Comparison of ENCODE assay signal across 8 cellular contexts in genomic region chr19:31340059-31341025, GRCh38. TPM values are rescaled to one million over a fixed set of nuclear protein-coding genes. Genes with fewer than 3 reads are reported as not detected.
DNase-seq lines count a peak whose midpoint lies in the region; ATAC-seq and TF ChIP-seq lines count a peak whose summit lies in the region.

No MANE protein-coding gene starts in this region.

- no peak for TF ChIP-seq CTCF in thyroid gland (IDR thresholded peaks at IDR 0.05)
- TF ChIP-seq CTCF in psoas muscle (IDR thresholded peaks at IDR 0.05), result no peak

- no peak for DNase-seq in activated naive CD4-positive, alpha-beta T cell treated with Interleukin-2 at 50 U/mL for 16 hours
- DNase-seq in T-cell (peak in 17 of 34 experiments; percentile 10 to 36 (median 25)), fibroblast of the conjunctiva (ENCODE audit: low read depth) (peak; percentile 54), thyroid gland (peak; percentile 76 to 86), posterior cingulate gyrus (no peak), psoas muscle (no peak), ureter (ENCODE audit: low spot score) (no peak)

- H3K9me3 ChIP-seq in thyroid gland (no peaks in the 10 kb centered on the region), psoas muscle (no peaks in the 10 kb centered on the region)

- ATAC-seq in T-cell (replicated peaks in 1 of 4), result peak; percentile 54 to 76 (median 65)
- ATAC-seq in psoas muscle, result no peak

- H3K27me3 ChIP-seq in thyroid gland (no peaks in the 10 kb centered on the region), psoas muscle (ENCODE audit: insufficient read depth in 3 of 3, low read length in 2 of 3) (peaks cover 0 to 21% (median 2%) of the 10 kb centered on the region in 3 donors)

- H3K4me1 ChIP-seq in thyroid gland (peaks cover 49% of the 10 kb centered on the region in 2 donors), psoas muscle (no peaks in the 10 kb centered on the region)

- intact Hi-C loops in thyroid gland (cut with DNase I), result no loop called here
- intact Hi-C loops in posterior cingulate gyrus (cut with DNase I), result no loop called here
- intact Hi-C loops in psoas muscle (cut with DNase I), result no loop called here

- peaks cover 40% of the 10 kb centered on the region for H3K4me1 Mint-ChIP-seq in activated naive CD4-positive, alpha-beta T cell treated with anti-CD3 and anti-CD28 coated beads, Interleukin-2, amount 50 U/mL, for 24 hours
- H3K4me1 Mint-ChIP-seq in T-cell, result peaks cover 31 to 42% (median 35%) of the 10 kb centered on the region in 3 donors

- no peak for TF ChIP-seq POLR2A in thyroid gland (IDR thresholded peaks at IDR 0.05)

- CTCF ChIA-PET in T-cell (lab: Charles Lee), result interaction anchor here (0.6 to 1.0 kb wide), 2 partner anchors 126 to 1397 kb away, joined by 3 to 4 read pairs; no protein-coding TSS in a partner anchor

- H3K4me3 ChIP-seq in thyroid gland (replicated peaks in 1 of 3), result no peak overlapping the region
- no peak overlapping the region for H3K4me3 ChIP-seq in psoas muscle

- H3K27ac ChIP-seq in thyroid gland (peak overlapping the region in 2 of 3 donors; percentile 14 to 62), psoas muscle (no peak overlapping the region)

- no peaks in the 10 kb centered on the region for H3K9me3 Mint-ChIP-seq in activated naive CD4-positive, alpha-beta T cell treated with anti-CD3 and anti-CD28 coated beads, Interleukin-2, amount 50 U/mL, for 24 hours
- no peaks in the 10 kb centered on the region for H3K9me3 Mint-ChIP-seq in T-cell

- H3K27me3 Mint-ChIP-seq in activated naive CD4-positive, alpha-beta T cell treated with anti-CD3 and anti-CD28 coated beads, Interleukin-2, amount 50 U/mL, for 24 hours, result peaks cover 2% of the 10 kb centered on the region
- H3K27me3 Mint-ChIP-seq in T-cell, result peaks cover 23 to 24% of the 10 kb centered on the region in 2 donors

- H3K36me3 ChIP-seq in thyroid gland (no peaks in the 10 kb centered on the region), psoas muscle (ENCODE audit: insufficient read depth in 1 of 2, low read depth in 1 of 2) (no peaks in the 10 kb centered on the region)

- peak overlapping the region; percentile 92 for H3K27ac Mint-ChIP-seq in activated naive CD4-positive, alpha-beta T cell treated with anti-CD3 and anti-CD28 coated beads, Interleukin-2, amount 50 U/mL, for 24 hours
- H3K27ac Mint-ChIP-seq in T-cell, result peak overlapping the region in 1 of 2 donors; percentile 50

- POLR2A ChIA-PET in T-cell (lab: Charles Lee), result interaction anchor here in 1 of 2 donors (0.6 to 0.7 kb wide), 2 partner anchors 10 to 13 kb away, joined by 3 read pairs; no protein-coding TSS in a partner anchor

- H3K36me3 Mint-ChIP-seq in activated naive CD4-positive, alpha-beta T cell treated with anti-CD3 and anti-CD28 coated beads, Interleukin-2, amount 50 U/mL, for 24 hours, result no peaks in the 10 kb centered on the region
- H3K36me3 Mint-ChIP-seq in T-cell, result no peaks in the 10 kb centered on the region

- WGBS in thyroid gland, 2 donors, result 64 to 68% methylated on average over 13 to 14 of the region's 14 CpGs
- WGBS in psoas muscle, 3 donors, result 55 to 71% (median 57%) methylated on average over 13 to 14 of the region's 14 CpGs

- peak overlapping the region; percentile 74 for H3K4me3 Mint-ChIP-seq in activated naive CD4-positive, alpha-beta T cell treated with anti-CD3 and anti-CD28 coated beads, Interleukin-2, amount 50 U/mL, for 24 hours
- H3K4me3 Mint-ChIP-seq in T-cell, result peak overlapping the region; percentile 28 to 46 (median 41)

RNA-seq across cellular contexts. Expression of gene TSHZ3, which starts 8.9 kb away (rescaled TPM):
- total RNA-seq in T-cell, result 1 to 10 TPM in 1 of 5 donors, under 1 TPM in 4; 0.18 to 1.4 (median 0.54) TPM
- 10 to 100 TPM; 15.0 to 18.8 (median 18.1) TPM for total RNA-seq in thyroid gland
- 1 to 10 TPM; 1.1 to 2.4 (median 2.3) TPM for total RNA-seq in psoas muscle
- polyA plus RNA-seq in psoas muscle, result 1 to 10 TPM in 1 of 3 donors, under 1 TPM in 2; 0.53 to 6.7 (median 0.65) TPM
- 23.6 TPM for total RNA-seq in ureter

Comparison
In these comparisons a context has a peak if more than half of its experiments do, and no peak if none do; other contexts are left out.
1. DNase-seq: peak in fibroblast of the conjunctiva (single experiment) and thyroid gland (2 of 2); none in activated naive CD4-positive, alpha-beta T cell treated with Interleukin-2 at 50 U/mL for 16 hours (single experiment), posterior cingulate gyrus (0 of 10), psoas muscle (0 of 2) and ureter (single experiment).
2. ATAC-seq: peak in T-cell (4 of 4); none in psoas muscle (0 of 4).